8 cellular contexts compared by ENCODE assay signal in genomic region chr21:42973991-42974831, GRCh38. TPM values are rescaled to one million over a fixed set of nuclear protein-coding genes. Genes with fewer than 3 reads are reported as not detected.
A peak's percentile ranks its signal among the peaks of the same experiment; 100 is the strongest.
DNase-seq lines count a peak whose midpoint lies in the region; ATAC-seq and TF ChIP-seq lines count a peak whose summit lies in the region.

TSS of gene PKNOX1 (plus strand) at chr21:42974562. CDS start at chr21:43004382, 29,820 bp downstream.

- peaks cover 3% of the 10 kb centered on the region; the same call in 1 of the 2 replicates for H3K36me3 ChIP-seq in BJ (ENCODE audit: control insufficient read depth, insufficient read depth, low read length)
- no peaks in the 10 kb centered on the region for H3K36me3 ChIP-seq in kidney epithelial cell (ENCODE audit: control insufficient read depth, insufficient read depth, low read length)

- H3K9me3 Mint-ChIP-seq in activated CD4-positive, alpha-beta T cell treated with anti-CD3 and anti-CD28 coated beads for 36 hours (ENCODE audit: low read depth): no peaks in the 10 kb centered on the region
- H3K9me3 Mint-ChIP-seq in chondrocyte (ENCODE audit: low read depth): peaks cover 9% of the 10 kb centered on the region

- intact Hi-C loops in activated CD4-positive, alpha-beta T cell treated with anti-CD3 and anti-CD28 coated beads for 36 hours (cut with DNase I, micrococcal nuclease): loop anchor here (1.0 to 10.0 kb wide), 14 partner anchors 50 to 1898 kb away; partner anchors contain the start of genes CFAP410 (in 2 of the 2), HSF2BP (in 2 of the 2), NDUFV3 (in 2 of the 2) and RRP1B (in 2 of the 2)

- POLR2A ChIA-PET in BJ (lab: Charles Lee): interaction anchor here (0.6 kb wide), 2 partner anchors 11 to 58 kb away, joined by 4 to 5 read pairs; no protein-coding TSS in a partner anchor
- POLR2A ChIA-PET in activated CD4-positive, alpha-beta T cell treated with anti-CD3 and anti-CD28 coated beads for 36 hours (lab: Charles Lee): interaction anchor here (0.6 to 1.5 kb wide), 4 partner anchors 82 to 524 kb away, joined by 3 to 8 read pairs (median 4); partner anchors contain the start of gene NDUFV3

- ATAC-seq in HG03457 (IDR thresholded peaks at IDR 0.05; ENCODE audit: unreplicated experiment): peak; percentile 74
- peak; percentile 89 for ATAC-seq in activated CD4-positive, alpha-beta T cell treated with anti-CD3 and anti-CD28 coated beads for 36 hours

- peak; percentile 81 for DNase-seq in BJ (ENCODE audit: low read depth)
- peak; percentile 97 for DNase-seq in GM19240 (ENCODE audit: insufficient read length, low spot score)
- DNase-seq in NCI-H524 (lab: John Stamatoyannopoulos, UW): peak; percentile 97 to 100
- peak; percentile 100 for DNase-seq in activated CD4-positive, alpha-beta T cell treated with anti-CD3 and anti-CD28 coated beads for 36 hours
- peak; percentile 100 for DNase-seq in chondrocyte (ENCODE audit: low spot score)
- peak; percentile 85 for DNase-seq in kidney epithelial cell (ENCODE audit: low read depth)
- DNase-seq in stimulated activated CD4-positive, alpha-beta T cell treated with anti-CD3 and anti-CD28 coated beads, Interleukin-15, amount 100 ng/mL, for 24 hours: peak; percentile 99

- CTCF ChIA-PET in BJ (lab: Yijun Ruan, JAX): no interaction called here
- CTCF ChIA-PET in activated CD4-positive, alpha-beta T cell treated with anti-CD3 and anti-CD28 coated beads for 36 hours (lab: Charles Lee): no interaction called here

- H3K4me1 Mint-ChIP-seq in activated CD4-positive, alpha-beta T cell treated with anti-CD3 and anti-CD28 coated beads for 36 hours: peaks cover 30% of the 10 kb centered on the region
- H3K4me1 Mint-ChIP-seq in chondrocyte (ENCODE audit: low read depth): peaks cover 15% of the 10 kb centered on the region

- peak within 1 kb of the TSS; percentile 85 for H3K4me3 Mint-ChIP-seq in activated CD4-positive, alpha-beta T cell treated with anti-CD3 and anti-CD28 coated beads for 36 hours
- H3K4me3 Mint-ChIP-seq in chondrocyte (ENCODE audit: unreplicated experiment): peak within 1 kb of the TSS; percentile 91

- H3K27me3 Mint-ChIP-seq in activated CD4-positive, alpha-beta T cell treated with anti-CD3 and anti-CD28 coated beads for 36 hours: no peaks in the 10 kb centered on the region
- H3K27me3 Mint-ChIP-seq in chondrocyte (ENCODE audit: low read depth): no peaks in the 10 kb centered on the region

- peaks cover 21% of the 10 kb centered on the region for H3K36me3 Mint-ChIP-seq in activated CD4-positive, alpha-beta T cell treated with anti-CD3 and anti-CD28 coated beads for 36 hours (ENCODE audit: low read depth)
- peaks cover 11% of the 10 kb centered on the region for H3K36me3 Mint-ChIP-seq in chondrocyte (ENCODE audit: low read depth)

- H3K4me3 ChIP-seq in BJ (ENCODE audit: low read depth, low read length): peak within 1 kb of the TSS; percentile 55
- H3K4me3 ChIP-seq in kidney epithelial cell (ENCODE audit: low read depth, low read length): peak within 1 kb of the TSS; percentile 90

- H3K27ac Mint-ChIP-seq in activated CD4-positive, alpha-beta T cell treated with anti-CD3 and anti-CD28 coated beads for 36 hours: peak within 1 kb of the TSS; percentile 94
- H3K27ac Mint-ChIP-seq in chondrocyte (ENCODE audit: unreplicated experiment): peak within 1 kb of the TSS; percentile 98

- TF ChIP-seq CTCF in BJ (IDR thresholded peaks at IDR 0.05; ENCODE audit: insufficient read depth, low read depth, low read length) (no peak), chondrocyte (IDR thresholded peaks at IDR 0.05) (peak; percentile 20), kidney epithelial cell (IDR thresholded peaks at IDR 0.05; ENCODE audit: insufficient read depth, low read length, poor library complexity, severe bottlenecking) (no peak)

- H3K27me3 ChIP-seq in BJ (ENCODE audit: control insufficient read depth, insufficient read depth, low read length): no peaks in the 10 kb centered on the region
- no peaks in the 10 kb centered on the region for H3K27me3 ChIP-seq in kidney epithelial cell (ENCODE audit: control insufficient read depth, insufficient read depth, low read length)

RNA-seq across cellular contexts. Expression of gene PKNOX1, which starts in this region (rescaled TPM):
- polyA plus RNA-seq in BJ (2011; rRNA removed): 38.9 and 45.8 TPM in 2 replicates
- polyA minus RNA-seq in BJ (2011; rRNA and poly(A)+ RNA removed): 15.5 and 15.6 TPM in 2 replicates
- total RNA-seq in activated CD4-positive, alpha-beta T cell treated with anti-CD3 and anti-CD28 coated beads for 36 hours: 10 to 100 TPM; 13.4 to 14.8 TPM
- total RNA-seq in chondrocyte: 12.0 to 12.9 TPM (median 12.0 TPM) in 3 replicates
- total RNA-seq in kidney epithelial cell: 14.0 and 18.3 TPM in 2 replicates

Comparison
In these comparisons a context has a peak if more than half of its experiments do, and no peak if none do; other contexts are left out.
1. Peak in every context shown above with its lines: DNase-seq, ATAC-seq and H3K4me3 ChIP-seq.